ENCODE assay signal across 15 cellular contexts in genomic region chr20:50012282-50013263, GRCh38. TPM values are rescaled to one million over a fixed set of nuclear protein-coding genes. Genes with fewer than 3 reads are reported as not detected.
DNase-seq lines count a peak whose midpoint lies in the region; ATAC-seq and TF ChIP-seq lines count a peak whose summit lies in the region.
"Had no signal": no experiment of that assay in that cellular context is flagged by ENCODE, and none has a peak within 500 bp of the region (broad histone marks: within the 10 kb centered on the region; RNA-seq: fewer than 3 reads in every experiment).

No MANE protein-coding gene starts in this region.

- H3K4me1 Mint-ChIP-seq in memory B cell, result peaks cover 13% of the 10 kb centered on the region
- peaks cover 6% of the 10 kb centered on the region for H3K4me1 Mint-ChIP-seq in activated CD8-positive, alpha-beta memory T cell treated with anti-CD3 and anti-CD28 coated beads, Interleukin-2, amount 10 ng/mL, durations not matched to agents 7 days and 5 days

- H3K27me3 ChIP-seq in DOHH2 (ENCODE audit: control insufficient read depth, low read length), result no peaks in the 10 kb centered on the region; the same call in 1 of the 2 replicates

- no peak overlapping the region for H3K27ac Mint-ChIP-seq in memory B cell
- no peak overlapping the region for H3K27ac Mint-ChIP-seq in activated CD8-positive, alpha-beta memory T cell treated with anti-CD3 and anti-CD28 coated beads, Interleukin-2, amount 10 ng/mL, durations not matched to agents 7 days and 5 days

- POLR2A ChIA-PET in HEK293 (lab: Yijun Ruan, JAX), result no interaction called here

- H3K36me3 ChIP-seq in DOHH2 (ENCODE audit: control insufficient read depth, low read length), result no peaks in the 10 kb centered on the region
- no peaks in the 10 kb centered on the region for H3K36me3 ChIP-seq in HEK293 (ENCODE audit: control insufficient read depth in 2 of 2, insufficient read depth in 1 of 2, low read length in 2 of 2)
- H3K36me3 ChIP-seq: tibial artery had no signal

- H3K4me2 ChIP-seq in DOHH2 (ENCODE audit: low read length), result peak overlapping the region; percentile 72

- ATAC-seq in memory B cell (ENCODE audit: low read depth) (peak; percentile 97), HG02884 (IDR thresholded peaks at IDR 0.05; ENCODE audit: unreplicated experiment) (no peak)
- no peak for ATAC-seq in activated CD8-positive, alpha-beta memory T cell treated with anti-CD3 and anti-CD28 coated beads, Interleukin-2, amount 10 ng/mL, durations not matched to agents 7 days and 5 days
- ATAC-seq: right cardiac atrium had no signal

- H3K9me3 Mint-ChIP-seq in memory B cell, result no peaks in the 10 kb centered on the region
- H3K9me3 Mint-ChIP-seq in activated CD8-positive, alpha-beta memory T cell treated with anti-CD3 and anti-CD28 coated beads, Interleukin-2, amount 10 ng/mL, durations not matched to agents 7 days and 5 days (ENCODE audit: low read depth), result no peaks in the 10 kb centered on the region

- H3K9me2 ChIP-seq in DOHH2 (replicated peaks; ENCODE audit: control insufficient read depth, low read length), result no peaks in the 10 kb centered on the region

- TF ChIP-seq CTCF in DOHH2 (IDR thresholded peaks at IDR 0.05; ENCODE audit: low read depth, low read length, poor library complexity, severe bottlenecking) (no peak), HEK293 (tag by site-specific recombination; IDR thresholded peaks at IDR 0.05) (no peak)

- H3K4me3 ChIP-seq in DOHH2 (ENCODE audit: low read length) (peak overlapping the region; percentile 46), HEK293 (ENCODE audit: low read depth, low read length) (no peak overlapping the region)
- H3K4me3 ChIP-seq: tibial artery had no signal

- H3K36me3 Mint-ChIP-seq in memory B cell, result no peaks in the 10 kb centered on the region
- H3K36me3 Mint-ChIP-seq in activated CD8-positive, alpha-beta memory T cell treated with anti-CD3 and anti-CD28 coated beads, Interleukin-2, amount 10 ng/mL, durations not matched to agents 7 days and 5 days, result no peaks in the 10 kb centered on the region

- CTCF ChIA-PET in HEK293 (lab: Yijun Ruan, JAX), result interaction anchor here (1.5 to 1.8 kb wide), 3 partner anchors 31 to 59 kb away, joined by 3 to 6 read pairs (median 4); no protein-coding TSS in a partner anchor
- CTCF ChIA-PET in activated CD8-positive, alpha-beta memory T cell treated with anti-CD3 and anti-CD28 coated beads, Interleukin-2, amount 10 ng/mL, durations not matched to agents 7 days and 5 days (lab: Charles Lee), result interaction anchor here (1.1 to 3.3 kb wide), 4 partner anchors 31 to 73 kb away, joined by 3 to 15 read pairs (median 10); no protein-coding TSS in a partner anchor

- H3K4me1 ChIP-seq in DOHH2 (ENCODE audit: control insufficient read depth, low read length) (peaks cover 21% of the 10 kb centered on the region), HEK293 (ENCODE audit: control insufficient read depth, insufficient read depth, low read length) (no peaks in the 10 kb centered on the region)

- DNase-seq in SK-N-DZ (ENCODE audit: low spot score) (peak; percentile 83), memory B cell (ENCODE audit: low spot score in 2 of 2) (peak; percentile 38 to 42), NCI-H69 (lab: John Stamatoyannopoulos, UW) (no peak), AG08395 (ENCODE audit: low spot score) (no peak)
- no peak for DNase-seq in activated CD8-positive, alpha-beta memory T cell treated with anti-CD3 and anti-CD28 coated beads, Interleukin-2, amount 10 ng/mL, durations not matched to agents 7 days and 5 days
- DNase-seq: effector CD4-positive, alpha-beta T cell; hippocampal formation; mammary epithelial cell; NCI-H526; tibial artery had no signal

- peak overlapping the region; percentile 83 for H3K27ac ChIP-seq in DOHH2 (ENCODE audit: low read depth, low read length)
- no peak overlapping the region for H3K27ac ChIP-seq in HEK293 (ENCODE audit: extremely low read depth, low read depth, low read length)
- H3K27ac ChIP-seq: tibial artery had no signal

- H3K9me3 ChIP-seq in DOHH2 (ENCODE audit: control insufficient read depth, insufficient read depth, low read length) (no peaks in the 10 kb centered on the region), HEK293 (ENCODE audit: control insufficient read depth, insufficient read depth, low read depth, low read length) (no peaks in the 10 kb centered on the region)
- H3K9me3 ChIP-seq: tibial artery had no signal

- no peak overlapping the region for H3K4me3 Mint-ChIP-seq in memory B cell
- H3K4me3 Mint-ChIP-seq in activated CD8-positive, alpha-beta memory T cell treated with anti-CD3 and anti-CD28 coated beads, Interleukin-2, amount 10 ng/mL, durations not matched to agents 7 days and 5 days, result no peak overlapping the region
- H3K4me3 Mint-ChIP-seq: CD14-positive monocyte had no signal

- H3K27me3 Mint-ChIP-seq in memory B cell, result peaks cover 10% of the 10 kb centered on the region
- H3K27me3 Mint-ChIP-seq in activated CD8-positive, alpha-beta memory T cell treated with anti-CD3 and anti-CD28 coated beads, Interleukin-2, amount 10 ng/mL, durations not matched to agents 7 days and 5 days, result peaks cover 22% of the 10 kb centered on the region

- H3K79me2 ChIP-seq in DOHH2 (ENCODE audit: control insufficient read depth, low read length), result no peaks in the 10 kb centered on the region

- H4K20me1 ChIP-seq in DOHH2 (ENCODE audit: control insufficient read depth, insufficient read depth, low read depth, low read length), result no peaks in the 10 kb centered on the region

- H3F3A ChIP-seq in DOHH2 (ENCODE audit: control insufficient read depth, insufficient read depth), result peaks cover 8% of the 10 kb centered on the region

TF ChIP-seq in HEK293, 187 proteins besides CTCF, POLR2A, EP300 and RAD21:
- TF ChIP-seq GLIS1 (tag by site-specific recombination; IDR thresholded peaks at IDR 0.05) (peak; percentile 74), ZBTB8A (tag by site-specific recombination; IDR thresholded peaks at IDR 0.05) (no peak), ZIC2 (tag by site-specific recombination; IDR thresholded peaks at IDR 0.05) (peak; percentile 30), ZNF350 (tag by site-specific recombination; IDR thresholded peaks at IDR 0.05) (no peak), ZNF146 (tag by site-specific recombination; IDR thresholded peaks at IDR 0.05) (no peak), ZNF664 (tag by site-specific recombination; IDR thresholded peaks at IDR 0.05) (peak; percentile 61)
- TF ChIP-seq, protein P1, sequence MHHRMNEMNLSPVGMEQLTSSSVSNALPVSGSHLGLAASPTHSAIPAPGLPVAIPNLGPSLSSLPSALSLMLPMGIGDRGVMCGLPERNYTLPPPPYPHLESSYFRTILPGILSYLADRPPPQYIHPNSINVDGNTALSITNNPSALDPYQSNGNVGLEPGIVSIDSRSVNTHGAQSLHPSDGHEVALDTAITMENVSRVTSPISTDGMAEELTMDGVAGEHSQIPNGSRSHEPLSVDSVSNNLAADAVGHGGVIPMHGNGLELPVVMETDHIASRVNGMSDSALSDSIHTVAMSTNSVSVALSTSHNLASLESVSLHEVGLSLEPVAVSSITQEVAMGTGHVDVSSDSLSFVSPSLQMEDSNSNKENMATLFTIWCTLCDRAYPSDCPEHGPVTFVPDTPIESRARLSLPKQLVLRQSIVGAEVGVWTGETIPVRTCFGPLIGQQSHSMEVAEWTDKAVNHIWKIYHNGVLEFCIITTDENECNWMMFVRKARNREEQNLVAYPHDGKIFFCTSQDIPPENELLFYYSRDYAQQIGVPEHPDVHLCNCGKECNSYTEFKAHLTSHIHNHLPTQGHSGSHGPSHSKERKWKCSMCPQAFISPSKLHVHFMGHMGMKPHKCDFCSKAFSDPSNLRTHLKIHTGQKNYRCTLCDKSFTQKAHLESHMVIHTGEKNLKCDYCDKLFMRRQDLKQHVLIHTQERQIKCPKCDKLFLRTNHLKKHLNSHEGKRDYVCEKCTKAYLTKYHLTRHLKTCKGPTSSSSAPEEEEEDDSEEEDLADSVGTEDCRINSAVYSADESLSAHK (tag by site-specific recombination; IDR thresholded peaks at IDR 0.05), result peak; percentile 26; the same call in 1 of the 2 replicates

RNA-seq across cellular contexts. Expression of gene SNAI1, which starts 29.8 kb away (rescaled TPM):
- 5.7 TPM in 2 replicates for polyA plus RNA-seq in SK-N-DZ (2014; cell fraction: cytosol; rRNA removed)
- 4.5 and 6.7 TPM in 2 replicates for polyA plus RNA-seq in SK-N-DZ (2014; cell fraction: nucleus; rRNA removed)
- under 1 TPM; 0.21 to 0.61 TPM for total RNA-seq in activated CD8-positive, alpha-beta memory T cell treated with anti-CD3 and anti-CD28 coated beads, Interleukin-2, amount 10 ng/mL, durations not matched to agents 7 days and 5 days
- total RNA-seq: mammary epithelial cell had no signal

Comparison
In these comparisons a context has a peak if more than half of its experiments do, and no peak if none do; other contexts are left out.
1. DNase-seq: peak in SK-N-DZ (single experiment) and memory B cell (2 of 2); none in NCI-H69 (single experiment), AG08395 (single experiment) and activated CD8-positive, alpha-beta memory T cell treated with anti-CD3 and anti-CD28 coated beads, Interleukin-2, amount 10 ng/mL, durations not matched to agents 7 days and 5 days (single experiment).